Comparison of ENCODE assay signal across 40 cellular contexts in the genomic region with DNA sequence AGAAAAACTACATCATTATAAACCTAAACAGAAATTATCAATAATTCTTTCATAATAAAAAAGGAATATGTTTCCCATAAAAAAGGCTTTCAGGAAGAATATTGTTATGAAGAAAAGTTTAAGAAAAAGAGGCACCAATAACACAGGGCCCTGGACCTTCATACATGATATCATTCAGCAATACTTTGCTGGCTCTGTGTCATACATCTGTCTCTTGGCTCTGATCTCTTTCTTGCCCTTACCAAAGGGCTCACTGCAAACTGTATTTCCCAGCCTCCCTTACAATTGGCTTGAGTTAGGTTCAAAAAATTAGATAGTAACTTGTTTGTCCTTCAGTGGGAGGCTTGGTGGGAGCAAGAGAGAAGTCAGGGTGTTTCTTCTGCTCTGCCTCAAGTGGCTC.
"Had no signal": no experiment of that assay in that cellular context is flagged by ENCODE, and none has a peak within 500 bp of the region (broad histone marks: within the 10 kb centered on the region; RNA-seq: fewer than 3 reads in every experiment).

No MANE protein-coding gene starts in this region.

- H3K36me3 ChIP-seq: adrenal gland, ascending aorta, brain microvascular endothelial cell, breast epithelium, cardiac muscle cell had no signal

- H3K4me3 Mint-ChIP-seq: activated naive CD4-positive, alpha-beta T cell treated with anti-CD3 and anti-CD28 coated beads for 36 hours; activated naive CD4-positive, alpha-beta T cell treated with anti-CD3 and anti-CD28 coated beads, Interleukin-2, amount 10 ng/mL, durations not matched to agents 7 days and 5 days; activated naive CD4-positive, alpha-beta T cell treated with anti-CD3 and anti-CD28 coated beads, Interleukin-2, amount 50 U/mL, for 24 hours; activated naive CD8-positive, alpha-beta T cell; activated naive CD8-positive, alpha-beta T cell treated with anti-CD3 and anti-CD28 coated beads for 36 hours; activated naive CD8-positive, alpha-beta T cell treated with anti-CD3 and anti-CD28 coated beads, Interleukin-2, amount 10 ng/mL, durations not matched to agents 7 days and 5 days; activated naive CD8-positive, alpha-beta T cell treated with anti-CD3 and anti-CD28 coated beads, Interleukin-2, amount 50 U/mL, for 24 hours; activated T-cell treated with anti-CD3 and anti-CD28 coated beads, Interleukin-2, amount 50 U/mL, for 24 hours; activated T-cell treated with anti-CD3 and anti-CD28 coated beads, Interleukin-2, amount 50 U/mL, for 4 hours; activated T-cell treated with anti-CD3 and anti-CD28 coated beads, Interleukin-2, amount 50 U/mL, for 72 hours; activated T-helper 1 cell treated with anti-CD3 and anti-CD28 coated beads, Interleukin-12 subunit alpha, Interleukin-12 subunit beta, Interleukin-2, Interleukin-4 antibody, amounts not matched to agents 30 ng/mL and 10 ng/mL and 1 ng/mL, durations not matched to agents 14 hours and 24 hours and 36 hours; activated T-helper 17 cell treated with anti-CD3 and anti-CD28 coated beads, Interleukin-2, amount 50 U/mL, for 72 hours; brain; central memory CD8-positive, alpha-beta T cell had no signal

- H3K4me3 ChIP-seq: adrenal gland, ascending aorta, body of pancreas, breast epithelium, cardiac muscle cell had no signal

- H3K27ac Mint-ChIP-seq: activated naive CD4-positive, alpha-beta T cell treated with anti-CD3 and anti-CD28 coated beads for 36 hours; activated naive CD4-positive, alpha-beta T cell treated with anti-CD3 and anti-CD28 coated beads, Interleukin-2, amount 10 ng/mL, durations not matched to agents 7 days and 5 days; activated naive CD4-positive, alpha-beta T cell treated with anti-CD3 and anti-CD28 coated beads, Interleukin-2, amount 50 U/mL, for 24 hours; activated naive CD4-positive, alpha-beta T cell treated with anti-CD3 and anti-CD28 coated beads, Interleukin-2, amount 50 U/mL, for 72 hours; activated naive CD8-positive, alpha-beta T cell; activated naive CD8-positive, alpha-beta T cell treated with anti-CD3 and anti-CD28 coated beads for 36 hours; activated naive CD8-positive, alpha-beta T cell treated with anti-CD3 and anti-CD28 coated beads, Interleukin-2, amount 10 ng/mL, durations not matched to agents 7 days and 5 days; activated naive CD8-positive, alpha-beta T cell treated with anti-CD3 and anti-CD28 coated beads, Interleukin-2, amount 50 U/mL, for 24 hours; activated T-cell treated with anti-CD3 and anti-CD28 coated beads, Interleukin-2, amount 50 U/mL, for 24 hours; activated T-cell treated with anti-CD3 and anti-CD28 coated beads, Interleukin-2, amount 50 U/mL, for 72 hours; activated T-helper 1 cell treated with anti-CD3 and anti-CD28 coated beads, Interleukin-12 subunit alpha, Interleukin-12 subunit beta, Interleukin-2, Interleukin-4 antibody, amounts not matched to agents 30 ng/mL and 10 ng/mL and 1 ng/mL, durations not matched to agents 14 hours and 24 hours and 36 hours; activated T-helper 17 cell treated with anti-CD3 and anti-CD28 coated beads, Interleukin-2, amount 50 U/mL, for 72 hours; activated T-helper 2 cell treated with anti-CD3 and anti-CD28 coated beads, Interferon-gamma antibody, Interleukin-2, Interleukin-4, amounts not matched to agents 10 μg/mL and 5 μg/mL and 100 μg/mL, durations not matched to agents 14 hours and 24 hours and 36 hours had no signal

- H3K9me3 ChIP-seq: adrenal gland, ascending aorta, body of pancreas, breast epithelium had no signal

- H3K4me1 Mint-ChIP-seq: activated naive CD4-positive, alpha-beta T cell treated with anti-CD3 and anti-CD28 coated beads, Interleukin-2, amount 10 ng/mL, durations not matched to agents 7 days and 5 days; activated naive CD4-positive, alpha-beta T cell treated with anti-CD3 and anti-CD28 coated beads, Interleukin-2, amount 50 U/mL, for 24 hours; activated naive CD8-positive, alpha-beta T cell treated with anti-CD3 and anti-CD28 coated beads for 36 hours; activated naive CD8-positive, alpha-beta T cell treated with anti-CD3 and anti-CD28 coated beads, Interleukin-2, amount 50 U/mL, for 24 hours; activated T-helper 17 cell treated with anti-CD3 and anti-CD28 coated beads, Interleukin-2, amount 50 U/mL, for 72 hours; brain; central memory CD8-positive, alpha-beta T cell had no signal

- ATAC-seq: activated naive CD4-positive, alpha-beta T cell treated with anti-CD3 and anti-CD28 coated beads, Interleukin-2, amount 50 U/mL, for 72 hours; activated naive CD8-positive, alpha-beta T cell treated with anti-CD3 and anti-CD28 coated beads, Interleukin-2, amount 50 U/mL, for 24 hours; activated T-cell treated with anti-CD3 and anti-CD28 coated beads, Interleukin-2, amount 50 U/mL, for 4 hours; activated T-cell treated with anti-CD3 and anti-CD28 coated beads, Interleukin-2, amount 50 U/mL, for 72 hours; activated T-helper 17 cell treated with anti-CD3 and anti-CD28 coated beads, Interleukin-2, amount 50 U/mL, for 72 hours; body of pancreas had no signal

- H3K36me3 Mint-ChIP-seq: activated naive CD4-positive, alpha-beta T cell treated with anti-CD3 and anti-CD28 coated beads, Interleukin-2, amount 10 ng/mL, durations not matched to agents 7 days and 5 days; activated naive CD4-positive, alpha-beta T cell treated with anti-CD3 and anti-CD28 coated beads, Interleukin-2, amount 50 U/mL, for 24 hours; activated naive CD4-positive, alpha-beta T cell treated with anti-CD3 and anti-CD28 coated beads, Interleukin-2, amount 50 U/mL, for 72 hours; activated naive CD8-positive, alpha-beta T cell; activated naive CD8-positive, alpha-beta T cell treated with anti-CD3 and anti-CD28 coated beads for 36 hours; activated naive CD8-positive, alpha-beta T cell treated with anti-CD3 and anti-CD28 coated beads, Interleukin-2, amount 10 ng/mL, durations not matched to agents 7 days and 5 days had no signal

- H3K4me1 ChIP-seq: adrenal gland, ascending aorta, body of pancreas, breast epithelium had no signal

- H3K27me3 ChIP-seq: adrenal gland, ascending aorta, body of pancreas, brain microvascular endothelial cell, breast epithelium, cardiac muscle cell had no signal

- H3K27ac ChIP-seq: adrenal gland, ascending aorta, body of pancreas, brain microvascular endothelial cell, breast epithelium, cardiac muscle cell had no signal

- FAIRE-seq: astrocyte, bronchial epithelial cell had no signal

- H3K27me3 Mint-ChIP-seq: activated naive CD4-positive, alpha-beta T cell treated with anti-CD3 and anti-CD28 coated beads, Interleukin-2, amount 10 ng/mL, durations not matched to agents 7 days and 5 days; activated T-helper 17 cell treated with anti-CD3 and anti-CD28 coated beads, Interleukin-2, amount 50 U/mL, for 72 hours; brain had no signal

- H3K9me3 Mint-ChIP-seq: activated naive CD4-positive, alpha-beta T cell treated with anti-CD3 and anti-CD28 coated beads for 36 hours; activated naive CD4-positive, alpha-beta T cell treated with anti-CD3 and anti-CD28 coated beads, Interleukin-2, amount 10 ng/mL, durations not matched to agents 7 days and 5 days; activated naive CD4-positive, alpha-beta T cell treated with anti-CD3 and anti-CD28 coated beads, Interleukin-2, amount 50 U/mL, for 72 hours; activated naive CD8-positive, alpha-beta T cell treated with anti-CD3 and anti-CD28 coated beads for 36 hours; activated naive CD8-positive, alpha-beta T cell treated with anti-CD3 and anti-CD28 coated beads, Interleukin-2, amount 10 ng/mL, durations not matched to agents 7 days and 5 days; activated naive CD8-positive, alpha-beta T cell treated with anti-CD3 and anti-CD28 coated beads, Interleukin-2, amount 50 U/mL, for 24 hours; activated T-cell treated with anti-CD3 and anti-CD28 coated beads, Interleukin-2, amount 50 U/mL, for 24 hours; activated T-cell treated with anti-CD3 and anti-CD28 coated beads, Interleukin-2, amount 50 U/mL, for 4 hours; activated T-cell treated with anti-CD3 and anti-CD28 coated beads, Interleukin-2, amount 50 U/mL, for 72 hours; activated T-helper 1 cell treated with anti-CD3 and anti-CD28 coated beads, Interleukin-12 subunit alpha, Interleukin-12 subunit beta, Interleukin-2, Interleukin-4 antibody, amounts not matched to agents 30 ng/mL and 10 ng/mL and 1 ng/mL, durations not matched to agents 14 hours and 24 hours and 36 hours; activated T-helper 17 cell treated with anti-CD3 and anti-CD28 coated beads, Interleukin-2, amount 50 U/mL, for 72 hours; activated T-helper 2 cell treated with anti-CD3 and anti-CD28 coated beads, Interferon-gamma antibody, Interleukin-2, Interleukin-4, amounts not matched to agents 10 μg/mL and 5 μg/mL and 100 μg/mL, durations not matched to agents 14 hours and 24 hours and 36 hours; brain; central memory CD8-positive, alpha-beta T cell had no signal

- DNase-seq: activated effector memory CD4-positive, alpha-beta T cell treated with anti-CD3 and anti-CD28 coated beads, Interleukin-2, amount 50 U/mL, for 16 hours; activated effector memory CD4-positive, alpha-beta T cell treated with Interleukin-2 at 50 U/mL for 16 hours; activated gamma-delta T cell; activated gamma-delta T cell treated with Interleukin-2 at 50 U/mL for 16 hours; activated naive CD4-positive, alpha-beta T cell; activated naive CD4-positive, alpha-beta T cell treated with anti-CD3 and anti-CD28 coated beads for 36 hours; activated naive CD4-positive, alpha-beta T cell treated with anti-CD3 and anti-CD28 coated beads, Interleukin-2, amount 10 ng/mL, durations not matched to agents 7 days and 5 days; activated naive CD4-positive, alpha-beta T cell treated with anti-CD3 and anti-CD28 coated beads, Interleukin-2, amount 50 U/mL, for 16 hours; activated naive CD4-positive, alpha-beta T cell treated with Interleukin-2 at 50 U/mL for 16 hours; activated naive CD8-positive, alpha-beta T cell treated with anti-CD3 and anti-CD28 coated beads for 36 hours; activated naive CD8-positive, alpha-beta T cell treated with anti-CD3 and anti-CD28 coated beads, Interleukin-2, amount 10 ng/mL, durations not matched to agents 7 days and 5 days; activated naive CD8-positive, alpha-beta T cell treated with anti-CD3 and anti-CD28 coated beads, Interleukin-2, amount 50 U/mL, for 24 hours; activated T-cell treated with anti-CD3 and anti-CD28 coated beads for 4 hours; activated T-cell treated with anti-CD3 and anti-CD28 coated beads, Interleukin-2, amount 50 U/mL, for 1 hour; activated T-cell treated with anti-CD3 and anti-CD28 coated beads, Interleukin-2, amount 50 U/mL, for 24 hours; activated T-cell treated with anti-CD3 and anti-CD28 coated beads, Interleukin-2, amount 50 U/mL, for 4 hours; activated T-cell treated with anti-CD3 and anti-CD28 coated beads, Interleukin-2, amount 50 U/mL, for 48 hours; activated T-cell treated with anti-CD3 and anti-CD28 coated beads, Interleukin-2, amount 50 U/mL, for 72 hours; adrenal gland; amniotic stem cell; amygdala; anterior cingulate cortex; aorta; body of pancreas; brain microvascular endothelial cell; caudate nucleus; central memory CD4-positive, alpha-beta T cell had no signal
